ENCODE assay signal across 9 cellular contexts in genomic region chr3:111761309-111761795, GRCh38.
DNase-seq lines count a peak whose midpoint lies in the region; ATAC-seq and TF ChIP-seq lines count a peak whose summit lies in the region.
"Had no signal": no experiment of that assay in that cellular context is flagged by ENCODE, and none has a peak within 500 bp of the region (broad histone marks: within the 10 kb centered on the region; RNA-seq: fewer than 3 reads in every experiment).

No MANE protein-coding gene starts in this region.

- H3K27me3 ChIP-seq in vagina: no peaks in the 10 kb centered on the region

- TF ChIP-seq CTCF in vagina (IDR thresholded peaks at IDR 0.05): no peak

- H3K4me3 ChIP-seq in vagina: no peak overlapping the region

- no peak for TF ChIP-seq POLR2A in vagina (IDR thresholded peaks at IDR 0.05)

- intact Hi-C loops in vagina (cut with DNase I): no loop called here

- H3K9me3 ChIP-seq in vagina: no peaks in the 10 kb centered on the region

- H3K36me3 Mint-ChIP-seq in activated T-helper 17 cell treated with anti-CD3 and anti-CD28 coated beads, Interleukin-2, amount 50 U/mL, for 72 hours (ENCODE audit: low read depth): no peaks in the 10 kb centered on the region

- H3K4me1 ChIP-seq in vagina: peaks cover 53% of the 10 kb centered on the region

- H3K36me3 ChIP-seq in vagina: no peaks in the 10 kb centered on the region

- H3K27ac Mint-ChIP-seq in activated T-helper 17 cell treated with anti-CD3 and anti-CD28 coated beads, Interleukin-2, amount 50 U/mL, for 72 hours: peak overlapping the region; percentile 73
- H3K27ac Mint-ChIP-seq: activated B cell treated with CpG ODN at 0.5 μM for 24 hours had no signal

- no peaks in the 10 kb centered on the region for H3K9me3 Mint-ChIP-seq in activated T-helper 17 cell treated with anti-CD3 and anti-CD28 coated beads, Interleukin-2, amount 50 U/mL, for 72 hours
- H3K9me3 Mint-ChIP-seq: activated B cell treated with CpG ODN at 0.5 μM for 24 hours had no signal

- peak; percentile 14 for DNase-seq in stimulated activated CD4-positive, alpha-beta T cell treated with anti-CD3 and anti-CD28 coated beads, Interleukin-15, amount 100 ng/mL, for 48 hours (ENCODE audit: low read depth in 2 of 2)
- DNase-seq in stimulated activated CD4-positive, alpha-beta T cell treated with anti-CD3 and anti-CD28 coated beads, Interleukin-2, amount 100 ng/mL, for 24 hours: no peak
- DNase-seq in kidney tubule cell (ENCODE audit: low spot score): peak; percentile 70
- no peak for DNase-seq in vagina (ENCODE audit: extremely low spot score in 2 of 2)
- no peak for DNase-seq in NCI-H774 (lab: John Stamatoyannopoulos, UW)
- DNase-seq in DMS53 (lab: John Stamatoyannopoulos, UW): no peak
- DNase-seq: activated B cell treated with CpG ODN at 0.5 μM for 24 hours had no signal

- peak overlapping the region; percentile 11 for H3K4me3 Mint-ChIP-seq in activated T-helper 17 cell treated with anti-CD3 and anti-CD28 coated beads, Interleukin-2, amount 50 U/mL, for 72 hours
- H3K4me3 Mint-ChIP-seq: activated B cell treated with CpG ODN at 0.5 μM for 24 hours had no signal

- no peaks in the 10 kb centered on the region for H3K27me3 Mint-ChIP-seq in activated T-helper 17 cell treated with anti-CD3 and anti-CD28 coated beads, Interleukin-2, amount 50 U/mL, for 72 hours
- H3K27me3 Mint-ChIP-seq: activated B cell treated with CpG ODN at 0.5 μM for 24 hours had no signal

- peaks cover 6% of the 10 kb centered on the region for H3K4me1 Mint-ChIP-seq in activated T-helper 17 cell treated with anti-CD3 and anti-CD28 coated beads, Interleukin-2, amount 50 U/mL, for 72 hours
- H3K4me1 Mint-ChIP-seq: activated B cell treated with CpG ODN at 0.5 μM for 24 hours had no signal

- peak overlapping the region; percentile 81 for H3K27ac ChIP-seq in vagina

- ATAC-seq in activated T-helper 17 cell treated with anti-CD3 and anti-CD28 coated beads, Interleukin-2, amount 50 U/mL, for 72 hours (replicated peaks): peak; percentile 95
- no peak for ATAC-seq in GM19324 (IDR thresholded peaks at IDR 0.05; ENCODE audit: low FRiP score, unreplicated experiment)

Comparison
In these comparisons a context has a peak if more than half of its experiments do, and no peak if none do; other contexts are left out.
1. DNase-seq: peak in stimulated activated CD4-positive, alpha-beta T cell treated with anti-CD3 and anti-CD28 coated beads, Interleukin-15, amount 100 ng/mL, for 48 hours (2 of 2) and kidney tubule cell (single experiment); none in stimulated activated CD4-positive, alpha-beta T cell treated with anti-CD3 and anti-CD28 coated beads, Interleukin-2, amount 100 ng/mL, for 24 hours (0 of 2), vagina (0 of 2), NCI-H774 (single experiment) and DMS53 (single experiment).